Comparison of ENCODE assay signal across 8 cellular contexts in the genomic region with DNA sequence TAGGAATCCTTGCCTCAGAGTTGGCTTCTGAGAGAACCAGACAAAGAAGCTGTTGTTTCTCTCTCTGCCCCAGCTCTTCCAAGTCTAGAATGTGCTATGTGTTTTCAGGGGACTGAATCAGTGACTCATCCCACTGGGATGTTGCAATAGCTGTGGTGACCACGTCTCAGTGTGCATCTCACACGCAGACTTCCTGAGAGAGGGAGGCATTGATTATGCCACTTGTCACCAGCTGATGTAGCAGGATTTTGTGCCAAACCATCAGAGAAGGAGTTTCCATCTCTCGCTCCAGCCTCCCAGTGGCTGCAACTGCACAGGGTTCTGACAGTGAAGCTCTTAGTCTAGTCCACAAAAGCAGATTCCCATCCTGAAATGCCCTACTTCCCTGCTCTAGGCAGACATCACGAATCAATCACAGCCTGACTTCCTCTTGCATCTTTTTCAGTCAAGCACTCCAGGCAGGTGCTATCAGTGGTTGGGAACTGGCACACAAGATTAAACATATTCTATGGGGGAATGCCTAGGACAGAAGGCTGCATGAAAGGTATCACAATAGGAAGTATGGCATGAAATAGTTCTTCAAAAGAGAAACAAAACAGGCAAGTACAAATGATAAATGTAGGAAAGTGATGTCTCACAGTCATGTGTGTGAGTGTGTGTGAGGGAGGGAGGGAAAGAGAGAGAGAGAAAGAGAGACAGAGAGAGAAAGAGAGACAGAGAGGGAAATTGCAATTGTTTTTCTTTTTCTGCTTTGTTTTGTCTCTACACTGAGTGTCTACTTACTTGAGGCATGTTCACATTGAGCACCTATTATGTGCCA.
DNase-seq lines count a peak whose midpoint lies in the region; ATAC-seq, FAIRE-seq and TF ChIP-seq lines count a peak whose summit lies in the region.

No MANE protein-coding gene starts in this region.

- H3K9ac ChIP-seq in MM.1S (ENCODE audit: low read length) = no peak overlapping the region

- H3K4me1 Mint-ChIP-seq in stimulated activated naive CD8-positive, alpha-beta T cell treated with anti-CD3 and anti-CD28 coated beads, Interleukin-15, amount 100 ng/mL, for 72 hours = peaks cover 6% of the 10 kb centered on the region

- no peaks in the 10 kb centered on the region for H4K20me1 ChIP-seq in MM.1S (ENCODE audit: insufficient read depth, low read length)

- no peaks in the 10 kb centered on the region for H3K36me3 ChIP-seq in bronchial epithelial cell (ENCODE audit: control insufficient read depth, insufficient read depth, low read length)
- no peaks in the 10 kb centered on the region for H3K36me3 ChIP-seq in aorta (ENCODE audit: control insufficient read depth in 1 of 2, insufficient read depth in 2 of 2, low read length in 1 of 2)
- no peaks in the 10 kb centered on the region for H3K36me3 ChIP-seq in MM.1S (replicated peaks; ENCODE audit: insufficient read depth, low read length)

- no peak for TF ChIP-seq CTCF in bronchial epithelial cell (IDR thresholded peaks at IDR 0.05; ENCODE audit: insufficient read depth, low read length, severe bottlenecking)
- no peak for TF ChIP-seq CTCF in MM.1S (IDR thresholded peaks at IDR 0.05; ENCODE audit: low read length)
- no peak for TF ChIP-seq CTCF in GM10266 (IDR thresholded peaks at IDR 0.05; ENCODE audit: control insufficient read depth, insufficient read depth, low read depth, missing control alignments)

- H2AFZ ChIP-seq in MM.1S (ENCODE audit: low read length) = no peak overlapping the region

- H3K9me3 Mint-ChIP-seq in stimulated activated naive CD8-positive, alpha-beta T cell treated with anti-CD3 and anti-CD28 coated beads, Interleukin-15, amount 100 ng/mL, for 72 hours = peaks cover 8 to 9% of the 10 kb centered on the region in 2 donors

- intact Hi-C loops in aorta (cut with DNase I) = loop anchor here in 1 of 2 donors (5.0 kb wide), 1 partner anchor 356 kb away; no protein-coding TSS in a partner anchor

- H3F3A ChIP-seq in MM.1S (ENCODE audit: insufficient read depth, low read length) = no peaks in the 10 kb centered on the region

- ATAC-seq in stimulated activated naive CD8-positive, alpha-beta T cell treated with anti-CD3 and anti-CD28 coated beads, Interleukin-15, amount 100 ng/mL, for 72 hours = peak; percentile 56
- no peak for ATAC-seq in stimulated activated naive CD8-positive, alpha-beta T cell treated with anti-CD3 and anti-CD28 coated beads, Interleukin-15, Interleukin-2, amounts not matched to agents 100 U/mL and 50 U/mL, for 24 hours
- peak; percentile 72 for ATAC-seq in aorta (ENCODE audit: low FRiP score)

- WGBS in aorta, 2 donors = 32 to 41% methylated on average over 4 of the region's 4 CpGs

- H3K27me3 Mint-ChIP-seq in stimulated activated naive CD8-positive, alpha-beta T cell treated with anti-CD3 and anti-CD28 coated beads, Interleukin-15, amount 100 ng/mL, for 72 hours = peaks cover 7% of the 10 kb centered on the region

- H3K27me3 ChIP-seq in bronchial epithelial cell (ENCODE audit: control insufficient read depth, insufficient read depth, low read length) = no peaks in the 10 kb centered on the region
- H3K27me3 ChIP-seq in aorta (ENCODE audit: control insufficient read depth in 1 of 2, insufficient read depth in 2 of 2, low read length in 1 of 2) = no peaks in the 10 kb centered on the region
- peaks cover 72% of the 10 kb centered on the region for H3K27me3 ChIP-seq in MM.1S (replicated peaks; ENCODE audit: insufficient read depth, low read length)

- no peak for FAIRE-seq in bronchial epithelial cell (lab: Jason Lieb, UNC)

- H3K4me1 ChIP-seq in aorta (ENCODE audit: control insufficient read depth in 1 of 2, insufficient read depth in 2 of 2, low read length in 2 of 2) (peaks cover 2 to 3% of the 10 kb centered on the region in 2 donors), MM.1S (ENCODE audit: low read length) (no peaks in the 10 kb centered on the region)

- no peak overlapping the region for H3K27ac Mint-ChIP-seq in stimulated activated naive CD8-positive, alpha-beta T cell treated with anti-CD3 and anti-CD28 coated beads, Interleukin-15, amount 100 ng/mL, for 72 hours

- no peaks in the 10 kb centered on the region for H3K79me2 ChIP-seq in MM.1S (ENCODE audit: low read length)

- H3K4me3 ChIP-seq in bronchial epithelial cell (ENCODE audit: low read depth, low read length) (no peak overlapping the region), aorta (ENCODE audit: low read length in 2 of 2) (no peak overlapping the region), MM.1S (ENCODE audit: low read length) (no peak overlapping the region)

- H3K9me2 ChIP-seq in MM.1S (replicated peaks; ENCODE audit: insufficient read depth, low read length) = no peaks in the 10 kb centered on the region

- no peak overlapping the region for H3K4me3 Mint-ChIP-seq in stimulated activated naive CD8-positive, alpha-beta T cell treated with anti-CD3 and anti-CD28 coated beads, Interleukin-15, amount 100 ng/mL, for 72 hours

- H3K9me3 ChIP-seq in aorta (ENCODE audit: control insufficient read depth, low read length) (no peaks in the 10 kb centered on the region), MM.1S (replicated peaks; ENCODE audit: insufficient read depth, low read length) (no peaks in the 10 kb centered on the region)

- no peak for DNase-seq in stimulated activated naive CD8-positive, alpha-beta T cell treated with anti-CD3 and anti-CD28 coated beads, Interleukin-15, amount 100 ng/mL, for 72 hours
- no peak for DNase-seq in stimulated activated naive CD8-positive, alpha-beta T cell treated with anti-CD3 and anti-CD28 coated beads, Interleukin-15, Interleukin-2, amounts not matched to agents 100 U/mL and 50 U/mL, for 24 hours
- DNase-seq in bronchial epithelial cell (ENCODE audit: low read depth) (peak; percentile 87), lung microvascular endothelial cell (ENCODE audit: low read depth in 2 of 2) (peak; percentile 80 to 83), aorta (peak in 1 of 2 donors; percentile 88), MM.1S (no peak), GM10266 (ENCODE audit: extremely low spot score) (no peak)
- no peak for DNase-seq in activated naive CD4-positive, alpha-beta T cell (lab: John Stamatoyannopoulos, UW)

- no peak overlapping the region for H3K4me2 ChIP-seq in MM.1S (ENCODE audit: low read depth, low read length)

- no peak overlapping the region for H3K27ac ChIP-seq in aorta (ENCODE audit: low read depth in 1 of 2, low read length in 2 of 2)
- H3K27ac ChIP-seq in MM.1S (ENCODE audit: low read length) = no peak overlapping the region

Comparison
In these comparisons a context has a peak if more than half of its experiments do, and no peak if none do; other contexts are left out.
1. DNase-seq: peak in bronchial epithelial cell (single experiment) and lung microvascular endothelial cell (2 of 2); none in stimulated activated naive CD8-positive, alpha-beta T cell treated with anti-CD3 and anti-CD28 coated beads, Interleukin-15, amount 100 ng/mL, for 72 hours (0 of 2), stimulated activated naive CD8-positive, alpha-beta T cell treated with anti-CD3 and anti-CD28 coated beads, Interleukin-15, Interleukin-2, amounts not matched to agents 100 U/mL and 50 U/mL, for 24 hours (single experiment), MM.1S (single experiment), activated naive CD4-positive, alpha-beta T cell (0 of 4) and GM10266 (single experiment).